1 cellular context compared by ENCODE assay signal in genomic region chr1:158146739-158147138, GRCh38.
TF ChIP-seq lines count a peak whose summit lies in the region.

No MANE protein-coding gene starts in this region.

TF ChIP-seq in IMR-90, 13 proteins besides CTCF, POLR2A, EP300 and RAD21 (continued from another document):
- no peak for TF ChIP-seq ELK1 (IDR thresholded peaks at IDR 0.05; ENCODE audit: borderline replicate concordance, low read depth, low read length)
- no peak for TF ChIP-seq MAZ (IDR thresholded peaks at IDR 0.05; ENCODE audit: borderline replicate concordance, low read depth, low read length)
- TF ChIP-seq CEBPB (IDR thresholded peaks at IDR 0.05; ENCODE audit: low read depth, low read length), result no peak
- TF ChIP-seq RFX5 (IDR thresholded peaks at IDR 0.05; ENCODE audit: low read depth, low read length), result no peak
- TF ChIP-seq MAFK (IDR thresholded peaks at IDR 0.05; ENCODE audit: low read depth, low read length), result no peak
- no peak for TF ChIP-seq BHLHE40 (IDR thresholded peaks at IDR 0.05; ENCODE audit: low read depth, low read length)
- TF ChIP-seq, protein P1, sequence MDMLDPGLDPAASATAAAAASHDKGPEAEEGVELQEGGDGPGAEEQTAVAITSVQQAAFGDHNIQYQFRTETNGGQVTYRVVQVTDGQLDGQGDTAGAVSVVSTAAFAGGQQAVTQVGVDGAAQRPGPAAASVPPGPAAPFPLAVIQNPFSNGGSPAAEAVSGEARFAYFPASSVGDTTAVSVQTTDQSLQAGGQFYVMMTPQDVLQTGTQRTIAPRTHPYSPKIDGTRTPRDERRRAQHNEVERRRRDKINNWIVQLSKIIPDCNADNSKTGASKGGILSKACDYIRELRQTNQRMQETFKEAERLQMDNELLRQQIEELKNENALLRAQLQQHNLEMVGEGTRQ (IDR thresholded peaks at IDR 0.05; ENCODE audit: low read depth, low read length), result no peak
- TF ChIP-seq CHD1 (IDR thresholded peaks at IDR 0.05; ENCODE audit: low read depth, low read length), result no peak
- no peak for TF ChIP-seq MXI1 (IDR thresholded peaks at IDR 0.05; ENCODE audit: borderline replicate concordance, low read depth, low read length)
- no peak for TF ChIP-seq NFE2L2 (IDR thresholded peaks at IDR 0.05; ENCODE audit: low read depth, low read length)
- TF ChIP-seq RCOR1 (IDR thresholded peaks at IDR 0.05; ENCODE audit: insufficient replicate concordance, low read length), result no peak
